Comparison of ENCODE assay signal across 13 cellular contexts in genomic region chr7:18241543-18242231, GRCh38.
DNase-seq lines count a peak whose midpoint lies in the region; ATAC-seq and TF ChIP-seq lines count a peak whose summit lies in the region.
"Had no signal": no experiment of that assay in that cellular context is flagged by ENCODE, and none has a peak within 500 bp of the region (broad histone marks: within the 10 kb centered on the region; RNA-seq: fewer than 3 reads in every experiment).

No MANE protein-coding gene starts in this region.

- no peaks in the 10 kb centered on the region for H4K20me1 ChIP-seq in hepatocyte (ENCODE audit: insufficient read depth, poor library complexity, severe bottlenecking)

- 92% methylated on average over 3 of the region's 3 CpGs for WGBS in hepatocyte (ENCODE audit: low lambda C conversion rate, missing lambda C conversion rate)

- ATAC-seq in GM19043 (IDR thresholded peaks at IDR 0.05; ENCODE audit: low read depth, unreplicated experiment) (peak; percentile 61), HG02981 (IDR thresholded peaks at IDR 0.05; ENCODE audit: unreplicated experiment) (peak; percentile 77)
- ATAC-seq: T-helper 17 cell had no signal

- H3K9me3 ChIP-seq in hepatocyte (ENCODE audit: low read depth), result no peaks in the 10 kb centered on the region
- H3K9me3 ChIP-seq: prostate gland, uterus had no signal

- DNase-seq in 8988T (peak; percentile 4), NCI-H69 (lab: John Stamatoyannopoulos, UW) (peak; percentile 33), kidney tubule cell (ENCODE audit: low spot score) (no peak), hepatocyte (ENCODE audit: low spot score) (no peak)
- no peak for DNase-seq in stimulated activated CD8-positive, alpha-beta memory T cell treated with anti-CD3 and anti-CD28 coated beads, Interleukin-4, amount 100 ng/mL, for 48 hours
- no peak for DNase-seq in activated CD4-positive, CD25-positive, alpha-beta regulatory T cell (lab: John Stamatoyannopoulos, UW)
- DNase-seq: activated CD4-positive, alpha-beta T cell treated with anti-CD3 and anti-CD28 coated beads for 48 hours; NCI-H1092; T-helper 17 cell; uterus had no signal

- H2AFZ ChIP-seq in hepatocyte, result no peak overlapping the region

- no peaks in the 10 kb centered on the region for H3K79me2 ChIP-seq in hepatocyte

- no peaks in the 10 kb centered on the region for H3K9me2 ChIP-seq in hepatocyte (replicated peaks; ENCODE audit: insufficient read depth)

- H3K27ac ChIP-seq in hepatocyte, result no peak overlapping the region
- H3K27ac ChIP-seq: prostate gland, uterus had no signal

- H3K27me3 ChIP-seq in hepatocyte, result no peaks in the 10 kb centered on the region
- H3K27me3 ChIP-seq: uterus had no signal

- TF ChIP-seq CTCF in hepatocyte (IDR thresholded peaks at IDR 0.05; ENCODE audit: poor library complexity), result no peak

- no peaks in the 10 kb centered on the region for H3K36me3 ChIP-seq in hepatocyte (replicated peaks; ENCODE audit: insufficient read depth, low read depth)
- H3K36me3 ChIP-seq: prostate gland, uterus had no signal

- no peak overlapping the region for H3K4me2 ChIP-seq in hepatocyte

- H3K4me1 ChIP-seq in hepatocyte (ENCODE audit: insufficient read depth), result no peaks in the 10 kb centered on the region
- H3K4me1 ChIP-seq: prostate gland, uterus had no signal

- no peak overlapping the region for H3K4me3 ChIP-seq in hepatocyte
- H3K4me3 ChIP-seq: prostate gland, uterus had no signal

Comparison
In these comparisons a context has a peak if more than half of its experiments do, and no peak if none do; other contexts are left out.
1. DNase-seq: peak in 8988T (single experiment) and NCI-H69 (single experiment); none in kidney tubule cell (single experiment), stimulated activated CD8-positive, alpha-beta memory T cell treated with anti-CD3 and anti-CD28 coated beads, Interleukin-4, amount 100 ng/mL, for 48 hours (single experiment), hepatocyte (single experiment) and activated CD4-positive, CD25-positive, alpha-beta regulatory T cell (0 of 4).